ENCODE assay signal across 8 cellular contexts in the genomic region with DNA sequence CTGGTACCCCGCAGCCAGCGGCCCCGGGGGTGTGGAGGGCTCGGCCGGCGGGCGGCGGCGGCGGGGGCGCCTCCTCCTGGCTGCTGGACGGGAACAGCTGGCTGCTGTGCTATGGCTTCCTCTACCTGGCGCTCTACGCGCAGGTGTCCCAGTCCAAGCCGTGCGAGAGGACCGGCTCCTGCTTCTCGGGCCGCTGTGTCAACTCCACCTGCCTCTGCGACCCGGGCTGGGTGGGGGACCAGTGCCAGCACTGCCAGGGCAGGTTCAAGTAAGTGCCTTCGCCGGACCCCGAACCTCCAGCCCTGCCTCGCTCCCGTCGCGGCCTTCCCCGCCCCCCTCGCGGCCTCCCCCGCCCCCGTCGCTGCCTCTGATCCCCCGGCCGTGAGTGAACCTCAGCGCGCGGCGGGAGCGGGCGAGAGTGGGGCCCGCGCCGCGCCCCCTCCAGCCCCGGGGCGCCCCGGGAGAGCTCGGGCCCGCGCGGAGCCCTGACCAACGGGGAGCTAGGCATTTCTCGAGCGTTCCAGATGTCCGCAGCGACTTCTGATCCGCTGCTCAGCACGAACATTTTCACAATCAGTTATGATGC. TPM values are rescaled to one million over a fixed set of nuclear protein-coding genes. Genes with fewer than 3 reads are reported as not detected.
DNase-seq lines count a peak whose midpoint lies in the region; ATAC-seq and TF ChIP-seq lines count a peak whose summit lies in the region.

No MANE protein-coding gene starts in this region.

- H3K9me3 Mint-ChIP-seq in activated T-cell treated with anti-CD3 and anti-CD28 coated beads, Interleukin-2, amount 50 U/mL, for 24 hours, result no peaks in the 10 kb centered on the region

- H3K4me3 ChIP-seq in right atrium auricular region (peak overlapping the region; percentile 51 to 65), skeletal muscle tissue (ENCODE audit: low read length in 3 of 3) (peak overlapping the region; percentile 46 to 81 (median 70))

- TF ChIP-seq CTCF in right atrium auricular region (IDR thresholded peaks at IDR 0.05), result no peak

- H3K27me3 ChIP-seq in right atrium auricular region (peaks cover 0 to 6% of the 10 kb centered on the region in 2 donors), skeletal muscle tissue (ENCODE audit: control insufficient read depth in 3 of 3, insufficient read depth in 3 of 3, low read length in 3 of 3) (peaks cover 0 to 9% (median 4%) of the 10 kb centered on the region in 3 donors)

- H3K27ac ChIP-seq in right atrium auricular region (no peak overlapping the region), skeletal muscle tissue (ENCODE audit: low read depth, low read length) (no peak overlapping the region)

- H3K4me3 Mint-ChIP-seq in activated T-cell treated with anti-CD3 and anti-CD28 coated beads, Interleukin-2, amount 50 U/mL, for 24 hours, result peak overlapping the region; percentile 43

- H3K9me3 ChIP-seq in right atrium auricular region, result no peaks in the 10 kb centered on the region
- no peaks in the 10 kb centered on the region for H3K9me3 ChIP-seq in skeletal muscle tissue (ENCODE audit: control insufficient read depth in 3 of 3, low read length in 3 of 3)

- peaks cover 0 to 13% of the 10 kb centered on the region in 2 donors for H3K4me1 ChIP-seq in right atrium auricular region
- peaks cover 0 to 6% (median 3%) of the 10 kb centered on the region in 3 donors for H3K4me1 ChIP-seq in skeletal muscle tissue (ENCODE audit: control insufficient read depth in 3 of 3, insufficient read depth in 3 of 3, low read length in 3 of 3)

- H3K27ac Mint-ChIP-seq in activated T-cell treated with anti-CD3 and anti-CD28 coated beads, Interleukin-2, amount 50 U/mL, for 24 hours, result no peak overlapping the region

- no peaks in the 10 kb centered on the region for H3K36me3 Mint-ChIP-seq in activated T-cell treated with anti-CD3 and anti-CD28 coated beads, Interleukin-2, amount 50 U/mL, for 24 hours (ENCODE audit: low read depth)

- ATAC-seq in GM19463 (IDR thresholded peaks at IDR 0.05; ENCODE audit: unreplicated experiment) (peak; percentile 29), HG03460 (IDR thresholded peaks at IDR 0.05; ENCODE audit: unreplicated experiment) (peak; percentile 40)

- DNase-seq in GM03348 (ENCODE audit: low spot score), result peak; percentile 8
- DNase-seq in activated T-cell treated with anti-CD3 and anti-CD28 coated beads, Interleukin-2, amount 50 U/mL, for 24 hours, result no peak
- no peak for DNase-seq in right atrium auricular region (ENCODE audit: low spot score)
- no peak for DNase-seq in NCI-H446 (lab: John Stamatoyannopoulos, UW)
- DNase-seq in HPDE6-E6E7 (ENCODE audit: extremely low spot score), result no peak

- H3K4me1 Mint-ChIP-seq in activated T-cell treated with anti-CD3 and anti-CD28 coated beads, Interleukin-2, amount 50 U/mL, for 24 hours (ENCODE audit: low read depth), result peaks cover 9% of the 10 kb centered on the region

- H3K36me3 ChIP-seq in right atrium auricular region, result no peaks in the 10 kb centered on the region
- no peaks in the 10 kb centered on the region for H3K36me3 ChIP-seq in skeletal muscle tissue (ENCODE audit: control insufficient read depth in 3 of 3, insufficient read depth in 3 of 3, low read length in 3 of 3)

- peak overlapping the region in 2 of 3 donors; percentile 59 to 83 for H3K9ac ChIP-seq in skeletal muscle tissue (ENCODE audit: low read depth in 1 of 3, low read length in 3 of 3)

- peaks cover 57% of the 10 kb centered on the region for H3K27me3 Mint-ChIP-seq in activated T-cell treated with anti-CD3 and anti-CD28 coated beads, Interleukin-2, amount 50 U/mL, for 24 hours

RNA-seq across cellular contexts. Expression of a gene that starts 0.7 kb away (rescaled TPM):
- total RNA-seq in right atrium auricular region (1 to 10 TPM; 4.1 to 4.5 TPM), skeletal muscle tissue (7.8 TPM)
